Comparison of ENCODE assay signal across 8 cellular contexts in the genomic region with DNA sequence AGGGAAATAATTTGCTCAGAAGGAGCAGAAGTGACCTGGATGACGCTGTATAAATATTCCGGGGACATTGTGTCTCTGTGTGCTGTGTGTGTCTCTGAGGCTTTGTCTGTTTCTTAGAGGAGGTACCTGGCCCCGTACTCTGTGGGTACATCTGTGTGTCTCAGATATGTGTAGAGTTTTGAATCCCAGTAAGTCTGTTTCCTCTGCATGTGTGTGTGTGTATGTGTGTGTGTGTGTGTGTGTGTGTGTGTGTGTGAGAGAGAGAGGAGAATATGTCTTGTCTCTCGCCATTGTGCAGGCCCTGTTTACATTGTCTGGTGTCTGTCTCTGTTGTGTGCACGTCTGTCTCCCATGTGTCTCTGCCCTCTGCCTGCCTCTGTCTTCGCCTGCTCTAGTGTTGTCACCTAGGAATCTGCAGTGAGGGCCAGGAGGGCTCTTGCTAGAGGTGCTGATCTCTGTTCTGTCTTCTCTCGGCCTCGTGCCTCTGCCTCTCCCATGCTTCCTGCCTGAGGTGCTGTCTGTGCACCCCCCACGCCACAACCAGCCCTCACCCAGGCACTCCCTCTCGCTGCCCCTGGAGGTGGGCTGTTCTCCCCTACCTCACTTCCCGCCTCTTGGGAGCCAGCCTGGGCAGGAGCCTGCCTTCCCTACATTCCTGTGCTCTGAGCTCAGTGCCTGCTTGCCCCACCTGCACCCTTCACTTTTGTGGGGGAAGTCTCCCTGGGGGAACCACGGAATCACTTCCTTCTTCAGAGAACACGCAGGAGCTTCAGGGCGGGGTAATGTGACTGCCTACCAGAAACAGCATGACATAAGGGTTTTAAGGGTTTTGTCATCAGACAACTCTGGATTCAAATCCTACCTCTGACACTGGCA. TPM values are rescaled to one million over a fixed set of nuclear protein-coding genes. Genes with fewer than 3 reads are reported as not detected.
DNase-seq lines count a peak whose midpoint lies in the region; ATAC-seq and TF ChIP-seq lines count a peak whose summit lies in the region.

No MANE protein-coding gene starts in this region.

- H3K27me3 Mint-ChIP-seq in Calu3 (ENCODE audit: unreplicated experiment): no peaks in the 10 kb centered on the region
- H3K27me3 Mint-ChIP-seq in effector memory CD8-positive, alpha-beta T cell: no peaks in the 10 kb centered on the region

- H3K36me3 ChIP-seq in muscle layer of duodenum (ENCODE audit: control insufficient read depth in 1 of 2, insufficient read depth in 2 of 2, low read length in 2 of 2) (no peaks in the 10 kb centered on the region), urinary bladder (ENCODE audit: insufficient read depth) (no peaks in the 10 kb centered on the region)

- intact Hi-C loops in Calu3 (cut with micrococcal nuclease; ENCODE audit: unreplicated experiment): no loop called here

- H3K27ac ChIP-seq in muscle layer of duodenum (ENCODE audit: low read length): peak overlapping the region; percentile 93
- H3K27ac ChIP-seq in urinary bladder (ENCODE audit: low read depth): peak overlapping the region; percentile 95

- peaks cover 30% of the 10 kb centered on the region for H3K36me3 Mint-ChIP-seq in Calu3 (ENCODE audit: insufficient read depth, unreplicated experiment)
- peaks cover 37% of the 10 kb centered on the region for H3K36me3 Mint-ChIP-seq in effector memory CD8-positive, alpha-beta T cell (ENCODE audit: insufficient read depth)

- peaks cover 55% of the 10 kb centered on the region for H3K4me1 Mint-ChIP-seq in Calu3 (ENCODE audit: low read depth, unreplicated experiment)
- H3K4me1 Mint-ChIP-seq in effector memory CD8-positive, alpha-beta T cell (ENCODE audit: low read depth in 2 of 2): peaks cover 67 to 77% of the 10 kb centered on the region in 2 donors

- H3K4me3 ChIP-seq in muscle layer of duodenum (ENCODE audit: low read depth in 1 of 2, low read length in 2 of 2): peak overlapping the region; percentile 51 to 69
- H3K4me3 ChIP-seq in urinary bladder (ENCODE audit: low read depth, low read length): peak overlapping the region; percentile 29

- BruUV-seq in Calu3 (replicated peaks; lab: Mats Ljungman, UMichigan): TSS peak; percentile 90

- H3K4me1 ChIP-seq in muscle layer of duodenum (ENCODE audit: control insufficient read depth in 1 of 2, insufficient read depth in 2 of 2, low read length in 2 of 2) (peaks cover 41 to 77% of the 10 kb centered on the region in 2 donors), urinary bladder (ENCODE audit: insufficient read depth) (peaks cover 2% of the 10 kb centered on the region)

- peak overlapping the region; percentile 91 for H3K27ac Mint-ChIP-seq in Calu3 (ENCODE audit: unreplicated experiment)
- peak overlapping the region; percentile 97 to 99 for H3K27ac Mint-ChIP-seq in effector memory CD8-positive, alpha-beta T cell

- DNase-seq in Calu3: peak; percentile 62
- peak; percentile 78 for DNase-seq in HPDE6-E6E7 (ENCODE audit: extremely low spot score)
- DNase-seq in activated CD4-positive, CD25-positive, alpha-beta regulatory T cell treated with anti-CD3 and anti-CD28 coated beads, Interleukin-2, amount 50 U/mL, for 72 hours: peak; percentile 47
- DNase-seq in effector memory CD8-positive, alpha-beta T cell: peak; percentile 30 to 51 (median 41)
- DNase-seq in SW 1271 (lab: John Stamatoyannopoulos, UW): no peak
- DNase-seq in NCI-H2081 treated with DMSO at 0.1 percent for 48 hours (lab: John Stamatoyannopoulos, UW): no peak

- peak; percentile 64 for ATAC-seq in effector memory CD8-positive, alpha-beta T cell (replicated peaks)

- H3K9me3 Mint-ChIP-seq in Calu3 (ENCODE audit: low read depth, unreplicated experiment): no peaks in the 10 kb centered on the region
- no peaks in the 10 kb centered on the region for H3K9me3 Mint-ChIP-seq in effector memory CD8-positive, alpha-beta T cell

- CTCF ChIA-PET in Calu3 (lab: Charles Lee): interaction anchor here (0.7 to 3.6 kb wide), 7 partner anchors 12 to 181 kb away, joined by 3 to 23 read pairs (median 3); a partner anchor contains a TSS

- no peak for TF ChIP-seq CTCF in Calu3 (IDR thresholded peaks at IDR 0.05; ENCODE audit: unreplicated experiment)

- WGBS in urinary bladder: 30% methylated on average over 14 of the region's 14 CpGs

- peak overlapping the region; percentile 70 for H3K4me3 Mint-ChIP-seq in Calu3 (ENCODE audit: low read depth, unreplicated experiment)
- H3K4me3 Mint-ChIP-seq in effector memory CD8-positive, alpha-beta T cell: peak overlapping the region; percentile 82

- no peaks in the 10 kb centered on the region for H3K9me3 ChIP-seq in muscle layer of duodenum (ENCODE audit: control insufficient read depth in 1 of 2, low read length in 2 of 2)

- H3K27me3 ChIP-seq in muscle layer of duodenum (ENCODE audit: low read depth, low read length): no peaks in the 10 kb centered on the region

RNA-seq across cellular contexts. Expression of a gene that starts 5.9 kb away (rescaled TPM):
- total RNA-seq in Calu3 (2022) (96.2 and 98.3 TPM in 2 replicates), urinary bladder (31.7 TPM)
- 144 TPM for polyA plus RNA-seq in urinary bladder

RNA-seq across cellular contexts. Expression of a gene that starts 12.6 kb away (rescaled TPM):
- 70.3 and 71.5 TPM in 2 replicates for total RNA-seq in Calu3 (2022)
- total RNA-seq in urinary bladder: 43.9 TPM
- polyA plus RNA-seq in urinary bladder: 76.9 TPM

RNA-seq across cellular contexts. Expression of a gene that starts 36.9 kb away (rescaled TPM):
- total RNA-seq in Calu3 (2022): 0.07 TPM in 1 of 2 replicates, not detected in the other
- total RNA-seq in urinary bladder: 11.7 TPM
- 21.9 TPM for polyA plus RNA-seq in urinary bladder

Comparison
In these comparisons a context has a peak if more than half of its experiments do, and no peak if none do; other contexts are left out.
1. DNase-seq: peak in Calu3 (single experiment), HPDE6-E6E7 (single experiment), activated CD4-positive, CD25-positive, alpha-beta regulatory T cell treated with anti-CD3 and anti-CD28 coated beads, Interleukin-2, amount 50 U/mL, for 72 hours (single experiment) and effector memory CD8-positive, alpha-beta T cell (3 of 3); none in SW 1271 (0 of 2) and NCI-H2081 treated with DMSO at 0.1 percent for 48 hours (single experiment).
2. RNA of a gene that starts 36.9 kb away (total RNA-seq): 11.7 TPM in urinary bladder (single experiment); 0.07 TPM in Calu3; every median in the first group is over 10 times any median in the second.